Comparison of ENCODE assay signal across 6 cellular contexts in the genomic region with DNA sequence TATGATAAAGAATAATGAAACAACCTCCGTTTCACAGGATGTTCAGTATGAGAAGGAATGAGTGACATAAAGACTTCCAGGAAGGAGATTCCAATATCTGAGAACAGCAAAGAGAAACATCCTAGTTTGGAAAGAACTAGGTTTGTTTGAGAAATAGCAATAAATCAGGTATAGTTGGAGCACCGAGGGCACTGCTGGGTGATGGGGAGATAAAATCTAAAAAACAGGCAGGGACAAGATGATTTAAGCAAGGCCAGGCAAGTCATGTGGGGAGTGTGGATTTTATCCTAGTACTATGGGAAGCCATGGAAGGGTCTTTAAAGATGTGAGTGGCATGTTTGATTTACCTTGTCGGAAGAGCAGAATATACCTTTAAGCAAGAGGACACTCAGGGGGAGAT.
"Had no signal": no experiment of that assay in that cellular context is flagged by ENCODE, and none has a peak within 500 bp of the region (broad histone marks: within the 10 kb centered on the region; RNA-seq: fewer than 3 reads in every experiment).

No MANE protein-coding gene starts in this region.

- H3K4me1 Mint-ChIP-seq: GM23338 had no signal

- H3K27ac Mint-ChIP-seq: GM23338, H9, HFFc6 had no signal

- DNase-seq: H9, HCEC 1CT, HFFc6, KG1 had no signal

- H3K9me3 Mint-ChIP-seq: HFFc6 had no signal

- H3K4me3 ChIP-seq: GM23338 had no signal

- H3K4me3 Mint-ChIP-seq: GM23338, H9, HFFc6, IgD-negative memory B cell had no signal
